26 cellular contexts compared by ENCODE assay signal in the genomic region with DNA sequence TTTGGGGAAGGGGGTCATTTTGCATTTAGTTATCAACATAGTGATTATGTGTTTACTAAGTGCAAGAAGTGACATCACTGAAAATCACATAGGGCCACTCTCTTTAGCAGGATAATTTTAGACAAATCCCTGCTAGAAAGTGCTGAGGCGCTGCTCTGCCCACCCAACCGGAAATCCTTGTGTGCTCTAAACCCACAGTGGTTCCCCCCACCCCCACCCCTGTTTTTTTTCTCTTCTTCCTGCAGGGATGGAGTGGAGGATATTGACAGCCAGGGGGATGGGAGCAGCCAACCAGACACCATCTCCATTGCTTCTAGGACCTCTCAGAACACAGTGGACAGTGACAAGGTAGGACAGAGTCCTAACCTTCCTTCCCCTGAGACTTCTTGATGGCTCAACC.
"Had no signal": no experiment of that assay in that cellular context is flagged by ENCODE, and none has a peak within 500 bp of the region (broad histone marks: within the 10 kb centered on the region; RNA-seq: fewer than 3 reads in every experiment).

No MANE protein-coding gene starts in this region.

- DNase-seq: activated CD4-positive, alpha-beta T cell treated with anti-CD3 and anti-CD28 coated beads for 48 hours; activated CD4-positive, alpha-beta T cell treated with anti-CD3 and anti-CD28 coated beads, Interleukin-2, amount 50 U/mL, for 4 hours; activated CD4-positive, CD25-positive, alpha-beta regulatory T cell treated with anti-CD3 and anti-CD28 coated beads, Interleukin-2, amount 50 U/mL, for 72 hours; activated CD8-positive, alpha-beta memory T cell treated with anti-CD3 and anti-CD28 coated beads, Interleukin-2, amount 50 U/mL, for 48 hours; activated CD8-positive, alpha-beta T cell treated with anti-CD3 and anti-CD28 coated beads, Interleukin-2, amount 10 ng/mL, durations not matched to agents 7 days and 5 days; activated naive CD4-positive, alpha-beta T cell treated with anti-CD3 and anti-CD28 coated beads, Interleukin-2, amount 50 U/mL, for 16 hours; activated naive CD8-positive, alpha-beta T cell treated with anti-CD3 and anti-CD28 coated beads, Interleukin-2, amount 10 ng/mL, durations not matched to agents 7 days and 5 days; activated T-cell treated with anti-CD3 and anti-CD28 coated beads, Interleukin-2, amount 50 U/mL, for 1 hour; adrenal gland; anterior cingulate cortex; caudate nucleus; colonic mucosa; NCI-H1048; NCI-H146; NCI-H187 treated with DMSO at 0.1 percent for 48 hours; NCI-H2081 treated with DMSO at 0.1 percent for 48 hours; NCI-H446; NCI-H524; NCI-H774; NK-92 treated with Interleukin-12 subunit alpha and Interleukin-12 subunit beta, amount 100 ng/mL, for 24 hours; SHP77; T-helper 17 cell; T-helper 9 cell had no signal

- ATAC-seq: activated CD8-positive, alpha-beta T cell treated with anti-CD3 and anti-CD28 coated beads, Interleukin-2, amount 10 ng/mL, durations not matched to agents 7 days and 5 days; T-helper 17 cell; WTC11 had no signal

- FAIRE-seq: RCC 7860 had no signal

- H3K27ac ChIP-seq: breast epithelium, colonic mucosa had no signal

- H3K27me3 ChIP-seq: adrenal gland, breast epithelium, colonic mucosa had no signal

- H3K4me3 ChIP-seq: adrenal gland, breast epithelium, colonic mucosa had no signal

- H3K36me3 Mint-ChIP-seq: activated naive CD8-positive, alpha-beta T cell treated with anti-CD3 and anti-CD28 coated beads, Interleukin-2, amount 10 ng/mL, durations not matched to agents 7 days and 5 days; WTC11 had no signal

- H3K4me1 ChIP-seq: breast epithelium, colonic mucosa had no signal

- H3K36me3 ChIP-seq: adrenal gland, breast epithelium, colonic mucosa had no signal

- H3K9me3 Mint-ChIP-seq: activated naive CD8-positive, alpha-beta T cell treated with anti-CD3 and anti-CD28 coated beads, Interleukin-2, amount 10 ng/mL, durations not matched to agents 7 days and 5 days had no signal

- H3K27ac Mint-ChIP-seq: activated CD8-positive, alpha-beta T cell treated with anti-CD3 and anti-CD28 coated beads, Interleukin-2, amount 10 ng/mL, durations not matched to agents 7 days and 5 days; activated naive CD8-positive, alpha-beta T cell treated with anti-CD3 and anti-CD28 coated beads, Interleukin-2, amount 10 ng/mL, durations not matched to agents 7 days and 5 days; T-helper 17 cell; WTC11 had no signal

- H3K9me3 ChIP-seq: adrenal gland, breast epithelium, colonic mucosa had no signal

- H3K4me3 Mint-ChIP-seq: activated CD8-positive, alpha-beta T cell treated with anti-CD3 and anti-CD28 coated beads, Interleukin-2, amount 10 ng/mL, durations not matched to agents 7 days and 5 days; activated naive CD8-positive, alpha-beta T cell treated with anti-CD3 and anti-CD28 coated beads, Interleukin-2, amount 10 ng/mL, durations not matched to agents 7 days and 5 days; T-helper 17 cell; WTC11 had no signal
